1 cellular context compared by ENCODE assay signal in genomic region chr7:901388-902154, GRCh38.
TF ChIP-seq lines count a peak whose summit lies in the region.

No MANE protein-coding gene starts in this region.

TF ChIP-seq in GM23338, 12 proteins besides CTCF, POLR2A, EP300 and RAD21:
- TF ChIP-seq ZNF462 (CRISPR knock-in tag; IDR thresholded peaks at IDR 0.05) (no peak), NANOG (IDR thresholded peaks at IDR 0.05; ENCODE audit: borderline replicate concordance) (no peak), POLR2AphosphoS5 (IDR thresholded peaks at IDR 0.05; ENCODE audit: low read depth) (peak; percentile 44; the same call in 1 of the 2 replicates), ZNF331 (CRISPR knock-in tag; IDR thresholded peaks at IDR 0.05; ENCODE audit: low read depth) (no peak), EZH2 (IDR thresholded peaks at IDR 0.05; ENCODE audit: low read depth, unreplicated experiment) (no peak), REST (IDR thresholded peaks at IDR 0.05; ENCODE audit: unreplicated experiment) (no peak), STAT1 (IDR thresholded peaks at IDR 0.05; ENCODE audit: unreplicated experiment) (no peak)
